In the genomic region with DNA sequence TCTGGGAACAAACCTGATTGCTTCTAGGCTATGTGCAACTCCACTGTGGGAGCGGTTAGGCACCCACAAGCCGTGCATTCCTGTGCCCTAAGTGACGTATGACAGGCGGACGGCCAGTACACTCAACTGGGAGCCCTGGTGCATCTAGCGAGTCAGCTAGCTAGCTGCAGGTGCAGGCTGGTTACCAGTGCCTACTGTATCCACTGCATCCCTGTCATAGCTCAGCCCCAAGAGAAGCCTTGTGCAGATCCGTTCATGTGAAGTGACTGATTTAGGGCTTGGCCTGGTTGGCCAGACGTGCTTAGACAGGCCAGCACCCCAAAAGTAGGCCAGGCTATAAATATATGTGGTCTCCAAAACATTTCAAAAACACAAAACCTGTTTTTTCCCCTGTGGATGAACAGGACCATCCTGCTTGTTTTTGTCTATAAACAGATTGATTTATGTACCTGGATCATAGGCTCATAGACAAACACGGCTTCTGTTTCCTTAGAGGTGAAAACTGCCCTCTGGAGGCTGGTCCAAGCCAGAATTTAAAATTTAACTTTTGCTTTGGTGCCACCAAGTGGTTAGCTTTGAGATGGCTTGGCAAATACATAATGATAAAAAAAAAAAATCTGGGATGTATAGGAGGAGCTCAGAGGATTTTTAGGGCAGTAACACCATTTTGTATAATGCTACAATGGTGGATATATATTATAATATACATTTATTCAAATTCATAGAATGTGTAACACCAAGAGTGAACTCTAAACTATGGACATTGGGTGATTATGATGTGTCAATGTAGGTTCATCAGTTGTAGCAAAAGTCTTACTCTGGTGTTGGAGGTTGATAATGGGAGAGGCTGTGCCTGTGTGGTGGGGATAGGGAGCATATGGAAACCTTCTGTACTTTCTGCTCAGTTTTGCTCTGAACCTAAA, we compare ENCODE assay signal across 8 cellular contexts.
DNase-seq lines count a peak whose midpoint lies in the region; ATAC-seq and TF ChIP-seq lines count a peak whose summit lies in the region.

No MANE protein-coding gene starts in this region.

- TF ChIP-seq CTCF in BJ (IDR thresholded peaks at IDR 0.05; ENCODE audit: insufficient read depth, low read depth, low read length) (peak; percentile 74), VCaP (conservative IDR thresholded peaks at IDR 0.05) (peak; percentile 85), choroid plexus epithelial cell (conservative IDR thresholded peaks at IDR 0.05; ENCODE audit: low read depth, low read length) (peak; percentile 91), left lung (IDR thresholded peaks at IDR 0.05) (peak; percentile 55 to 84)

- H3K27ac ChIP-seq in VCaP = peak overlapping the region; percentile 37
- no peak overlapping the region for H3K27ac ChIP-seq in left lung

- POLR2A ChIA-PET in BJ (lab: Charles Lee) = interaction anchor here (0.7 kb wide), 1 partner anchor 718 kb away, joined by 5 read pairs; no protein-coding TSS in a partner anchor

- H3K4me1 ChIP-seq in left lung = no peaks in the 10 kb centered on the region

- no peak for DNase-seq in BJ (ENCODE audit: low read depth)
- DNase-seq in NCI-H2171 (lab: John Stamatoyannopoulos, UW) = peak; percentile 69
- DNase-seq in choroid plexus epithelial cell (ENCODE audit: low read depth) = peak; percentile 92
- DNase-seq in left lung = no peak
- DNase-seq in stimulated activated CD8-positive, alpha-beta memory T cell treated with anti-CD3 and anti-CD28 coated beads, Interleukin-12 subunit alpha, Interleukin-12 subunit beta, amount 100 ng/mL, for 1 hour (ENCODE audit: low read depth) = peak; percentile 9

- intact Hi-C loops in left lung (cut with DNase I) = loop anchor here in 1 of 2 donors (10.0 kb wide), 1 partner anchor 139 kb away; a partner anchor contains a TSS

- no peaks in the 10 kb centered on the region for H3K9me3 ChIP-seq in left lung

- no peak overlapping the region for H3K4me3 ChIP-seq in BJ (ENCODE audit: low read depth, low read length)
- H3K4me3 ChIP-seq in choroid plexus epithelial cell (ENCODE audit: low read depth, low read length) = no peak overlapping the region
- no peak overlapping the region for H3K4me3 ChIP-seq in left lung

- H3K27me3 ChIP-seq in BJ (ENCODE audit: control insufficient read depth, insufficient read depth, low read length) = no peaks in the 10 kb centered on the region
- H3K27me3 ChIP-seq in left lung = no peaks in the 10 kb centered on the region

- CTCF ChIA-PET in BJ (lab: Yijun Ruan, JAX) = interaction anchor here (0.6 to 2.5 kb wide), 34 partner anchors 8 to 1797 kb away, joined by 3 to 12 read pairs (median 4); a partner anchor contains a TSS

- H3K36me3 ChIP-seq in BJ (ENCODE audit: control insufficient read depth, insufficient read depth, low read length) = no peaks in the 10 kb centered on the region
- H3K36me3 ChIP-seq in left lung = no peaks in the 10 kb centered on the region

- peak; percentile 94 for ATAC-seq in GM18909 (IDR thresholded peaks at IDR 0.05; ENCODE audit: poor library complexity, unreplicated experiment)
- peak; percentile 91 for ATAC-seq in HG03108 (IDR thresholded peaks at IDR 0.05; ENCODE audit: unreplicated experiment)
- ATAC-seq in left lung = peak; percentile 98

Comparison
In these comparisons a context has a peak if more than half of its experiments do, and no peak if none do; other contexts are left out.
1. DNase-seq: peak in NCI-H2171 (single experiment), choroid plexus epithelial cell (single experiment) and stimulated activated CD8-positive, alpha-beta memory T cell treated with anti-CD3 and anti-CD28 coated beads, Interleukin-12 subunit alpha, Interleukin-12 subunit beta, amount 100 ng/mL, for 1 hour (single experiment); none in BJ (single experiment) and left lung (0 of 2).
2. Peak in every context shown above with its lines, with median percentiles within 50 percentile points of each other: CTCF ChIP-seq and ATAC-seq.